Comparison of ENCODE assay signal across 35 cellular contexts in genomic region chr11:71554996-71555395, GRCh38. TPM values are rescaled to one million over a fixed set of nuclear protein-coding genes. Genes with fewer than 3 reads are reported as not detected.
"Had no signal": no experiment of that assay in that cellular context is flagged by ENCODE, and none has a peak within 500 bp of the region (broad histone marks: within the 10 kb centered on the region; RNA-seq: fewer than 3 reads in every experiment).

No MANE protein-coding gene starts in this region.

- H3K9me3 ChIP-seq: adrenal gland, body of pancreas, breast epithelium had no signal

- H3K27me3 ChIP-seq: adrenal gland, body of pancreas, brain microvascular endothelial cell, breast epithelium had no signal

- H3K4me1 ChIP-seq: adrenal gland, body of pancreas, breast epithelium had no signal

- H3K36me3 ChIP-seq: adrenal gland, brain microvascular endothelial cell, breast epithelium had no signal

- DNase-seq: activated B cell treated with CpG ODN at 0.5 μM for 24 hours; activated CD4-positive, alpha-beta memory T cell treated with anti-CD3 and anti-CD28 coated beads for 36 hours; activated CD4-positive, alpha-beta T cell treated with anti-CD3 and anti-CD28 coated beads for 4 hours; activated CD4-positive, alpha-beta T cell treated with anti-CD3 and anti-CD28 coated beads, Interleukin-2, amount 10 ng/mL, durations not matched to agents 24 days and 14 days; activated CD4-positive, alpha-beta T cell treated with anti-CD3 and anti-CD28 coated beads, Interleukin-2, amount 50 U/mL, for 1 hour; activated CD4-positive, alpha-beta T cell treated with anti-CD3 and anti-CD28 coated beads, Interleukin-2, amount 50 U/mL, for 4 hours; activated CD4-positive, CD25-positive, alpha-beta regulatory T cell treated with anti-CD3 and anti-CD28 coated beads, Interleukin-2, amount 50 U/mL, for 72 hours; activated CD8-positive, alpha-beta memory T cell treated with anti-CD3 and anti-CD28 coated beads, Interleukin-2, amount 50 U/mL, for 4 hours; activated CD8-positive, alpha-beta T cell treated with anti-CD3 and anti-CD28 coated beads for 36 hours; activated gamma-delta T cell treated with Interleukin-2 at 50 U/mL for 16 hours; activated naive CD4-positive, alpha-beta T cell; activated naive CD4-positive, alpha-beta T cell treated with anti-CD3 and anti-CD28 coated beads for 36 hours; activated naive CD4-positive, alpha-beta T cell treated with anti-CD3 and anti-CD28 coated beads, Interleukin-2, amount 50 U/mL, for 16 hours; activated naive CD8-positive, alpha-beta T cell treated with anti-CD3 and anti-CD28 coated beads for 36 hours; activated T-cell treated with anti-CD3 and anti-CD28 coated beads for 4 hours; activated T-cell treated with anti-CD3 and anti-CD28 coated beads, Interleukin-2, amount 50 U/mL, for 1 hour; activated T-cell treated with anti-CD3 and anti-CD28 coated beads, Interleukin-2, amount 50 U/mL, for 4 hours; activated T-cell treated with anti-CD3 and anti-CD28 coated beads, Interleukin-2, amount 50 U/mL, for 72 hours; adrenal gland; amniotic stem cell; aorta; body of pancreas; brain microvascular endothelial cell; central memory CD4-positive, alpha-beta T cell; T-helper 1 cell; T-helper 2 cell; T-helper 9 cell had no signal

- ATAC-seq: activated CD8-positive, alpha-beta T cell treated with anti-CD3 and anti-CD28 coated beads for 36 hours; activated naive CD4-positive, alpha-beta T cell treated with anti-CD3 and anti-CD28 coated beads, Interleukin-2, amount 50 U/mL, for 72 hours; activated T-cell treated with anti-CD3 and anti-CD28 coated beads, Interleukin-2, amount 50 U/mL, for 4 hours; activated T-cell treated with anti-CD3 and anti-CD28 coated beads, Interleukin-2, amount 50 U/mL, for 72 hours; activated T-helper 17 cell treated with anti-CD3 and anti-CD28 coated beads, Interleukin-2, amount 50 U/mL, for 72 hours; body of pancreas had no signal

- H3K4me3 ChIP-seq: adrenal gland, body of pancreas, breast epithelium had no signal

- H3K27ac ChIP-seq: adrenal gland, body of pancreas, brain microvascular endothelial cell, breast epithelium, VCaP had no signal

RNA-seq across cellular contexts. Expression of gene KRTAP5-9, which starts 6.8 kb away (rescaled TPM):
- total RNA-seq: activated CD4-positive, alpha-beta T cell treated with anti-CD3 and anti-CD28 coated beads, Interleukin-2, amount 10 ng/mL, durations not matched to agents 24 days and 14 days; activated CD8-positive, alpha-beta memory T cell treated with anti-CD3 and anti-CD28 coated beads for 36 hours; activated CD8-positive, alpha-beta T cell treated with anti-CD3 and anti-CD28 coated beads for 36 hours; activated naive CD4-positive, alpha-beta T cell treated with anti-CD3 and anti-CD28 coated beads for 36 hours; activated naive CD4-positive, alpha-beta T cell treated with anti-CD3 and anti-CD28 coated beads, Interleukin-2, amount 50 U/mL, for 72 hours; activated naive CD8-positive, alpha-beta T cell treated with anti-CD3 and anti-CD28 coated beads for 36 hours; activated T-cell treated with anti-CD3 and anti-CD28 coated beads, Interleukin-2, amount 50 U/mL, for 4 hours; activated T-helper 1 cell treated with anti-CD3 and anti-CD28 coated beads, Interleukin-12 subunit alpha, Interleukin-12 subunit beta, Interleukin-2, Interleukin-4 antibody, amounts not matched to agents 30 ng/mL and 10 ng/mL and 1 ng/mL, durations not matched to agents 14 hours and 24 hours and 36 hours; astrocyte; cardiac septum had no signal

RNA-seq across cellular contexts. Expression of gene KRTAP5-10, which starts 10.4 kb away (rescaled TPM):
- total RNA-seq: activated CD4-positive, alpha-beta memory T cell treated with anti-CD3 and anti-CD28 coated beads for 36 hours; activated CD4-positive, alpha-beta T cell treated with anti-CD3 and anti-CD28 coated beads, Interleukin-2, amount 10 ng/mL, durations not matched to agents 24 days and 14 days; activated CD8-positive, alpha-beta memory T cell treated with anti-CD3 and anti-CD28 coated beads for 36 hours; activated CD8-positive, alpha-beta T cell treated with anti-CD3 and anti-CD28 coated beads for 36 hours; activated naive CD4-positive, alpha-beta T cell treated with anti-CD3 and anti-CD28 coated beads for 36 hours; activated naive CD4-positive, alpha-beta T cell treated with anti-CD3 and anti-CD28 coated beads, Interleukin-2, amount 50 U/mL, for 72 hours; activated naive CD8-positive, alpha-beta T cell treated with anti-CD3 and anti-CD28 coated beads for 36 hours; activated T-cell treated with anti-CD3 and anti-CD28 coated beads, Interleukin-2, amount 50 U/mL, for 4 hours; activated T-cell treated with anti-CD3 and anti-CD28 coated beads, Interleukin-2, amount 50 U/mL, for 72 hours; activated T-helper 1 cell treated with anti-CD3 and anti-CD28 coated beads, Interleukin-12 subunit alpha, Interleukin-12 subunit beta, Interleukin-2, Interleukin-4 antibody, amounts not matched to agents 30 ng/mL and 10 ng/mL and 1 ng/mL, durations not matched to agents 14 hours and 24 hours and 36 hours; activated T-helper 17 cell treated with anti-CD3 and anti-CD28 coated beads, Interleukin-2, amount 50 U/mL, for 72 hours; adrenal gland; aorta; astrocyte; body of pancreas; breast epithelium; cardiac septum had no signal

RNA-seq across cellular contexts. Expression of gene KRTAP5-8, which starts 17.2 kb away (rescaled TPM):
- total RNA-seq: activated CD4-positive, alpha-beta memory T cell treated with anti-CD3 and anti-CD28 coated beads for 36 hours; activated CD4-positive, alpha-beta T cell treated with anti-CD3 and anti-CD28 coated beads, Interleukin-2, amount 10 ng/mL, durations not matched to agents 24 days and 14 days; activated CD8-positive, alpha-beta memory T cell treated with anti-CD3 and anti-CD28 coated beads for 36 hours; activated CD8-positive, alpha-beta T cell treated with anti-CD3 and anti-CD28 coated beads for 36 hours; activated naive CD4-positive, alpha-beta T cell treated with anti-CD3 and anti-CD28 coated beads for 36 hours; activated naive CD4-positive, alpha-beta T cell treated with anti-CD3 and anti-CD28 coated beads, Interleukin-2, amount 50 U/mL, for 72 hours; activated naive CD8-positive, alpha-beta T cell treated with anti-CD3 and anti-CD28 coated beads for 36 hours; activated T-cell treated with anti-CD3 and anti-CD28 coated beads, Interleukin-2, amount 50 U/mL, for 4 hours; activated T-cell treated with anti-CD3 and anti-CD28 coated beads, Interleukin-2, amount 50 U/mL, for 72 hours; activated T-helper 1 cell treated with anti-CD3 and anti-CD28 coated beads, Interleukin-12 subunit alpha, Interleukin-12 subunit beta, Interleukin-2, Interleukin-4 antibody, amounts not matched to agents 30 ng/mL and 10 ng/mL and 1 ng/mL, durations not matched to agents 14 hours and 24 hours and 36 hours; astrocyte; body of pancreas; cardiac septum had no signal

RNA-seq across cellular contexts. Expression of gene KRTAP5-11, which starts 27.7 kb away (rescaled TPM):
- total RNA-seq: activated B cell treated with CpG ODN at 0.5 μM for 24 hours; activated CD4-positive, alpha-beta memory T cell treated with anti-CD3 and anti-CD28 coated beads for 36 hours; activated CD4-positive, alpha-beta T cell treated with anti-CD3 and anti-CD28 coated beads, Interleukin-2, amount 10 ng/mL, durations not matched to agents 24 days and 14 days; activated CD8-positive, alpha-beta memory T cell treated with anti-CD3 and anti-CD28 coated beads for 36 hours; activated CD8-positive, alpha-beta T cell treated with anti-CD3 and anti-CD28 coated beads for 36 hours; activated naive CD4-positive, alpha-beta T cell treated with anti-CD3 and anti-CD28 coated beads for 36 hours; activated naive CD4-positive, alpha-beta T cell treated with anti-CD3 and anti-CD28 coated beads, Interleukin-2, amount 50 U/mL, for 72 hours; activated naive CD8-positive, alpha-beta T cell treated with anti-CD3 and anti-CD28 coated beads for 36 hours; activated T-cell treated with anti-CD3 and anti-CD28 coated beads, Interleukin-2, amount 50 U/mL, for 4 hours; activated T-cell treated with anti-CD3 and anti-CD28 coated beads, Interleukin-2, amount 50 U/mL, for 72 hours; activated T-helper 1 cell treated with anti-CD3 and anti-CD28 coated beads, Interleukin-12 subunit alpha, Interleukin-12 subunit beta, Interleukin-2, Interleukin-4 antibody, amounts not matched to agents 30 ng/mL and 10 ng/mL and 1 ng/mL, durations not matched to agents 14 hours and 24 hours and 36 hours; activated T-helper 17 cell treated with anti-CD3 and anti-CD28 coated beads, Interleukin-2, amount 50 U/mL, for 72 hours; adrenal gland; aorta; astrocyte; body of pancreas; breast epithelium; cardiac septum had no signal

RNA-seq across cellular contexts. Expression of gene KRTAP5-7, which starts 27.9 kb away (rescaled TPM):
- total RNA-seq: activated CD4-positive, alpha-beta memory T cell treated with anti-CD3 and anti-CD28 coated beads for 36 hours; activated CD4-positive, alpha-beta T cell treated with anti-CD3 and anti-CD28 coated beads, Interleukin-2, amount 10 ng/mL, durations not matched to agents 24 days and 14 days; activated CD8-positive, alpha-beta memory T cell treated with anti-CD3 and anti-CD28 coated beads for 36 hours; activated CD8-positive, alpha-beta T cell treated with anti-CD3 and anti-CD28 coated beads for 36 hours; activated naive CD4-positive, alpha-beta T cell treated with anti-CD3 and anti-CD28 coated beads for 36 hours; activated naive CD4-positive, alpha-beta T cell treated with anti-CD3 and anti-CD28 coated beads, Interleukin-2, amount 50 U/mL, for 72 hours; activated naive CD8-positive, alpha-beta T cell treated with anti-CD3 and anti-CD28 coated beads for 36 hours; activated T-cell treated with anti-CD3 and anti-CD28 coated beads, Interleukin-2, amount 50 U/mL, for 4 hours; activated T-cell treated with anti-CD3 and anti-CD28 coated beads, Interleukin-2, amount 50 U/mL, for 72 hours; astrocyte; body of pancreas; cardiac septum had no signal
